Comparison of ENCODE assay signal across 11 cellular contexts in the genomic region with DNA sequence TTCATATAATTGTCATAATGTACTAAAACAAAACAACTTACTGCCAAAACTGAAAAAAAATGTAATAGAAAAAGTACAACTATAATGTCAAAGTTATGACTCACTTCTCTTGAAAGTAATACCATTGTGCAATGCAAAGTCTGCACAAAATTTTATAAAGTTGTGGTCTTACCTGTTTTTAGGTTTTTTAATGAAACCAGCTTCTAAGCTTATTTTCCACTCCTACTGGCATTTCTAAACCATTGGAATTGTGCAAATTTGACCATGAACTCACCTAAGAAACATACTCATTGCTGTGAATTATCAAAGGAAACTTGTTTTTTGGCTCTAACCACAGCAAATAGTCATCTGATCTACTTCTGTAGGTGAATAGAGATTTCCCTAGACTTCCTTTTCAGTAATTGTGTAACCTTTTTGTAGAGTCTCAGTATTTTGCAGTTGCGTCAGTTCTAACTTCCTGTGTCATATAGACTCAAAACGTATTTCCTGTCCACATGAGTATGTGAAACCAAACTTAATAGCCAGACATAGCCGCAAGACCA. TPM values are rescaled to one million over a fixed set of nuclear protein-coding genes. Genes with fewer than 3 reads are reported as not detected.
A peak's percentile ranks its signal among the peaks of the same experiment; 100 is the strongest.
DNase-seq lines count a peak whose midpoint lies in the region; ATAC-seq and TF ChIP-seq lines count a peak whose summit lies in the region.
"Had no signal": no experiment of that assay in that cellular context is flagged by ENCODE, and none has a peak within 500 bp of the region (broad histone marks: within the 10 kb centered on the region; RNA-seq: fewer than 3 reads in every experiment).

No MANE protein-coding gene starts in this region.

- no peaks in the 10 kb centered on the region for H3K79me1 ChIP-seq in IMR-90 (ENCODE audit: low read depth in 1 of 2, low read length in 2 of 2)

- in situ Hi-C loops in IMR-90 (cut with MboI; ENCODE audit: low sequenced_read_pairs): loop anchor here (10.0 kb wide), 1 partner anchor 1829 kb away; no protein-coding TSS in a partner anchor

- no peak overlapping the region for H2BK5ac ChIP-seq in IMR-90 (ENCODE audit: low read depth, low read length, poor library complexity, severe bottlenecking)

- no peak overlapping the region for H4K8ac ChIP-seq in IMR-90 (ENCODE audit: low read depth in 2 of 2, low read length in 2 of 2)

- no peak overlapping the region for H4K91ac ChIP-seq in IMR-90 (ENCODE audit: insufficient read depth, low read depth, low read length)

- no peak for TF ChIP-seq CTCF in IMR-90 (conservative IDR thresholded peaks at IDR 0.05; ENCODE audit: low read depth, low read length)

- H2AFZ ChIP-seq in IMR-90 (replicated peaks; ENCODE audit: low read length, poor library complexity): no peak overlapping the region

- DNase-seq in IMR-90: peak; percentile 50
- DNase-seq in amniotic epithelial cell (ENCODE audit: low read depth): peak; percentile 72
- DNase-seq in T1000 (lab: John Stamatoyannopoulos, UW): no peak
- no peak for DNase-seq in LoVo (ENCODE audit: low spot score)
- DNase-seq in NCI-H2029 treated with DMSO at 0.1 percent for 48 hours (lab: John Stamatoyannopoulos, UW): no peak
- DNase-seq: caudate nucleus, GDM1, NCI-H2171 treated with DMSO at 0.1 percent for 48 hours had no signal

- POLR2A ChIA-PET in IMR-90 (lab: Charles Lee; ENCODE audit: unreplicated experiment): no interaction called here

- no peaks in the 10 kb centered on the region for H3K9me1 ChIP-seq in IMR-90 (ENCODE audit: insufficient read depth, low read length)

- CTCF ChIA-PET in IMR-90 (lab: Yijun Ruan, JAX): no interaction called here

- H3K18ac ChIP-seq in IMR-90 (ENCODE audit: low read depth, low read length): no peak overlapping the region

- H3K9me3 ChIP-seq in BLaER1 treated with 17β-estradiol and CSF1 and Interleukin-3, amounts not matched to agents 10 nM and 100 nM (replicated peaks in 1 of 11): peaks cover 0 to 20% (median 0%) of the 10 kb centered on the region in 11 experiments; a peak in 5 of 22 replicates
- no peaks in the 10 kb centered on the region for H3K9me3 ChIP-seq in IMR-90 (ENCODE audit: control insufficient read depth, insufficient read depth, low read length)

- no peak overlapping the region for H3K9ac ChIP-seq in BLaER1 treated with 17β-estradiol and CSF1 and Interleukin-3, amounts not matched to agents 10 nM and 100 nM
- H3K9ac ChIP-seq in IMR-90 (ENCODE audit: low read depth, low read length): no peak overlapping the region

- H3K23ac ChIP-seq in IMR-90 (ENCODE audit: low read depth, low read length): no peak overlapping the region

- no peak overlapping the region for H2AK9ac ChIP-seq in IMR-90 (replicated peaks; ENCODE audit: low read depth, low read length, poor library complexity)

- intact Hi-C loops in IMR-90 (cut with micrococcal nuclease): no loop called here

- no peak for TF ChIP-seq POLR2A in IMR-90 (IDR thresholded peaks at IDR 0.05; ENCODE audit: low read depth, low read length)

- no peak overlapping the region for H3K4me3 ChIP-seq in BLaER1 treated with 17β-estradiol and CSF1 and Interleukin-3, amounts not matched to agents 10 nM and 100 nM
- no peak overlapping the region for H3K4me3 ChIP-seq in IMR-90 (ENCODE audit: insufficient read depth, low read depth, low read length)

- H4K20me1 ChIP-seq in BLaER1 treated with 17β-estradiol and CSF1 and Interleukin-3, amounts not matched to agents 10 nM and 100 nM: no peaks in the 10 kb centered on the region
- H4K20me1 ChIP-seq in IMR-90 (ENCODE audit: insufficient read depth, low read length): no peaks in the 10 kb centered on the region

- H3K4me1 ChIP-seq in BLaER1 treated with 17β-estradiol and CSF1 and Interleukin-3, amounts not matched to agents 10 nM and 100 nM: peaks cover 4 to 24% (median 9%) of the 10 kb centered on the region in 10 experiments; a peak in 14 of 20 replicates
- no peaks in the 10 kb centered on the region for H3K4me1 ChIP-seq in IMR-90 (ENCODE audit: control insufficient read depth, insufficient read depth, low read length)

- no peak overlapping the region for H3K4ac ChIP-seq in IMR-90 (ENCODE audit: low read depth, low read length)

- peak overlapping the region in 10 of 11 experiments; percentile 24 to 55 (median 44); a peak in 14 of 22 replicates for H3K4me2 ChIP-seq in BLaER1 treated with 17β-estradiol and CSF1 and Interleukin-3, amounts not matched to agents 10 nM and 100 nM
- H3K4me2 ChIP-seq in IMR-90 (ENCODE audit: low read depth, low read length): no peak overlapping the region; the same call in 1 of the 2 replicates

- dilution Hi-C loops in IMR-90 (cut with HindIII; ENCODE audit: low sequenced_read_pairs, unreplicated experiment): no loop called here

- no peak overlapping the region for H2BK15ac ChIP-seq in IMR-90 (ENCODE audit: low read depth, low read length)

- no peak overlapping the region for H2AK5ac ChIP-seq in IMR-90 (ENCODE audit: low read depth, low read length)

- no peak overlapping the region for H2BK120ac ChIP-seq in IMR-90 (ENCODE audit: low read depth, low read length)

- BruUV-seq in IMR-90 (replicated peaks; lab: Mats Ljungman, UMichigan): no TSS peak

- no CpG with 5 or more reads among the region's 3 CpGs for WGBS in IMR-90 (ENCODE audit: extremely low coverage in 2 of 2, insufficient read length in 1 of 2), 2 experiments

- no peaks in the 10 kb centered on the region for H3K27me3 ChIP-seq in BLaER1 treated with 17β-estradiol and CSF1 and Interleukin-3, amounts not matched to agents 10 nM and 100 nM
- H3K27me3 ChIP-seq in IMR-90 (ENCODE audit: control insufficient read depth, insufficient read depth, low read length): no peaks in the 10 kb centered on the region; the same call in 1 of the 2 replicates

- no peak for TF ChIP-seq RAD21 in IMR-90 (IDR thresholded peaks at IDR 0.05; ENCODE audit: low read length)

- no peak overlapping the region for H4K5ac ChIP-seq in IMR-90 (ENCODE audit: low read depth, low read length)

- H3K36me3 ChIP-seq in BLaER1 treated with 17β-estradiol and CSF1 and Interleukin-3, amounts not matched to agents 10 nM and 100 nM: no peaks in the 10 kb centered on the region
- H3K36me3 ChIP-seq in IMR-90 (ENCODE audit: control insufficient read depth, insufficient read depth, low read length): no peaks in the 10 kb centered on the region

- H3K27ac ChIP-seq in BLaER1 treated with 17β-estradiol and CSF1 and Interleukin-3, amounts not matched to agents 10 nM and 100 nM: peak overlapping the region in 8 of 11 experiments; percentile 1 to 62 (median 32); a peak in 13 of 22 replicates
- H3K27ac ChIP-seq in IMR-90 (ENCODE audit: insufficient read depth, low read length): no peak overlapping the region

- no peak overlapping the region for H2BK20ac ChIP-seq in IMR-90 (ENCODE audit: low read depth, low read length)

- no peak overlapping the region for H3K14ac ChIP-seq in IMR-90 (replicated peaks; ENCODE audit: low read depth, low read length)

- ATAC-seq in GM21447 (IDR thresholded peaks at IDR 0.05; ENCODE audit: unreplicated experiment): peak; percentile 63
- ATAC-seq in IMR-90 (ENCODE audit: low read depth): no peak; the same call in 1 of the 2 replicates
- ATAC-seq in HG02642 (IDR thresholded peaks at IDR 0.05; ENCODE audit: poor library complexity, unreplicated experiment): no peak

- H3K56ac ChIP-seq in IMR-90 (ENCODE audit: extremely low read depth, insufficient read depth, low read length): no peak overlapping the region

TF ChIP-seq in IMR-90, 13 proteins besides CTCF, POLR2A, EP300 and RAD21:
- TF ChIP-seq, protein P1, sequence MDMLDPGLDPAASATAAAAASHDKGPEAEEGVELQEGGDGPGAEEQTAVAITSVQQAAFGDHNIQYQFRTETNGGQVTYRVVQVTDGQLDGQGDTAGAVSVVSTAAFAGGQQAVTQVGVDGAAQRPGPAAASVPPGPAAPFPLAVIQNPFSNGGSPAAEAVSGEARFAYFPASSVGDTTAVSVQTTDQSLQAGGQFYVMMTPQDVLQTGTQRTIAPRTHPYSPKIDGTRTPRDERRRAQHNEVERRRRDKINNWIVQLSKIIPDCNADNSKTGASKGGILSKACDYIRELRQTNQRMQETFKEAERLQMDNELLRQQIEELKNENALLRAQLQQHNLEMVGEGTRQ (IDR thresholded peaks at IDR 0.05; ENCODE audit: low read depth, low read length): no peak
- TF ChIP-seq CEBPB (IDR thresholded peaks at IDR 0.05; ENCODE audit: low read depth, low read length) (peak; percentile 91), MAFK (IDR thresholded peaks at IDR 0.05; ENCODE audit: low read depth, low read length) (peak; percentile 23; the same call in 1 of the 2 replicates), CHD1 (IDR thresholded peaks at IDR 0.05; ENCODE audit: low read depth, low read length) (no peak)

RNA-seq across cellular contexts. Expression of gene TFPI, which starts 31.9 kb away (rescaled TPM):
- 83.0 and 93.9 TPM in 2 replicates for total RNA-seq in IMR-90 (2012; rRNA removed)
- 25.6 and 33.9 TPM in 2 replicates for polyA plus RNA-seq in IMR-90 (2012; rRNA removed)
- polyA plus RNA-seq in IMR-90 (2012; cell fraction: cytosol; rRNA removed): 5.4 and 6.5 TPM in 2 replicates
- 2.1 and 22.1 TPM in 2 replicates for polyA plus RNA-seq in IMR-90 (2012; cell fraction: nucleus; rRNA removed; ENCODE audit: low replicate concordance)

Comparison
In these comparisons a context has a peak if more than half of its experiments do, and no peak if none do; other contexts are left out.
1. DNase-seq: peak in IMR-90 (single experiment) and amniotic epithelial cell (single experiment); none in T1000 (single experiment), LoVo (single experiment) and NCI-H2029 treated with DMSO at 0.1 percent for 48 hours (single experiment).